Comparison of ENCODE assay signal across 15 cellular contexts in genomic region chr17:80822700-80823410, GRCh38.
DNase-seq lines count a peak whose midpoint lies in the region; ATAC-seq and TF ChIP-seq lines count a peak whose summit lies in the region.
"Had no signal": no experiment of that assay in that cellular context is flagged by ENCODE, and none has a peak within 500 bp of the region (broad histone marks: within the 10 kb centered on the region; RNA-seq: fewer than 3 reads in every experiment).

No MANE protein-coding gene starts in this region.

- no peak for TF ChIP-seq CTCF in activated CD8-positive, alpha-beta T cell treated with anti-CD3 and anti-CD28 coated beads for 36 hours (IDR thresholded peaks at IDR 0.05)
- TF ChIP-seq CTCF in VCaP (conservative IDR thresholded peaks at IDR 0.05) (no peak), prostate gland (IDR thresholded peaks at IDR 0.05) (no peak), GM10266 (IDR thresholded peaks at IDR 0.05; ENCODE audit: control insufficient read depth, insufficient read depth, low read depth, missing control alignments) (no peak)

- 47% methylated on average over 20 of the region's 20 CpGs for WGBS in prostate gland

- no peak for TF ChIP-seq POLR2A in prostate gland (IDR thresholded peaks at IDR 0.05)

- intact Hi-C loops in activated CD8-positive, alpha-beta T cell treated with anti-CD3 and anti-CD28 coated beads for 36 hours (cut with micrococcal nuclease), result no loop called here
- intact Hi-C loops in prostate gland (cut with DNase I), result no loop called here
- intact Hi-C loops in posterior vena cava (cut with DNase I), result no loop called here

- peaks cover 14% of the 10 kb centered on the region for H3K36me3 Mint-ChIP-seq in activated CD8-positive, alpha-beta T cell treated with anti-CD3 and anti-CD28 coated beads for 36 hours (ENCODE audit: low read depth)
- H3K36me3 Mint-ChIP-seq in activated CD8-positive, alpha-beta T cell treated with anti-CD3 and anti-CD28 coated beads, Interleukin-2, amount 10 ng/mL, durations not matched to agents 7 days and 5 days (ENCODE audit: low read depth), result peaks cover 51% of the 10 kb centered on the region

- no peak overlapping the region for H3K4me3 Mint-ChIP-seq in activated CD8-positive, alpha-beta T cell treated with anti-CD3 and anti-CD28 coated beads for 36 hours
- H3K4me3 Mint-ChIP-seq in activated CD8-positive, alpha-beta T cell treated with anti-CD3 and anti-CD28 coated beads, Interleukin-2, amount 10 ng/mL, durations not matched to agents 7 days and 5 days, result no peak overlapping the region
- H3K4me3 Mint-ChIP-seq: activated T-cell treated with anti-CD3 and anti-CD28 coated beads, Interleukin-2, amount 50 U/mL, for 4 hours had no signal

- POLR2A ChIA-PET in activated CD8-positive, alpha-beta T cell treated with anti-CD3 and anti-CD28 coated beads for 36 hours (lab: Charles Lee), result interaction anchor here (1.0 kb wide), 1 partner anchor 18 kb away, joined by 3 read pairs; no protein-coding TSS in a partner anchor
- POLR2A ChIA-PET in activated CD8-positive, alpha-beta T cell treated with anti-CD3 and anti-CD28 coated beads, Interleukin-2, amount 10 ng/mL, durations not matched to agents 7 days and 5 days (lab: Charles Lee), result no interaction called here

- DNase-seq in activated CD8-positive, alpha-beta T cell treated with anti-CD3 and anti-CD28 coated beads for 36 hours, result no peak
- no peak for DNase-seq in activated CD8-positive, alpha-beta T cell treated with anti-CD3 and anti-CD28 coated beads, Interleukin-2, amount 10 ng/mL, durations not matched to agents 7 days and 5 days
- peak; percentile 84 for DNase-seq in HuH-7 (ENCODE audit: low spot score)
- peak; percentile 55 for DNase-seq in prostate gland (ENCODE audit: low spot score)
- DNase-seq in middle frontal gyrus (ENCODE audit: extremely low spot score, low spot score), result no peak
- DNase-seq in posterior vena cava (ENCODE audit: low spot score), result no peak
- DNase-seq in GM10266 (ENCODE audit: extremely low spot score), result no peak
- DNase-seq: ACHN; activated T-cell treated with anti-CD3 and anti-CD28 coated beads, Interleukin-2, amount 50 U/mL, for 4 hours; midbrain; NCI-H187 treated with DMSO at 0.1 percent for 48 hours; thyroid gland had no signal

- H3K4me3 ChIP-seq in prostate gland, result no peak overlapping the region
- H3K4me3 ChIP-seq: SJSA1, thyroid gland had no signal

- peak overlapping the region; percentile 35 for H3K27ac Mint-ChIP-seq in activated CD8-positive, alpha-beta T cell treated with anti-CD3 and anti-CD28 coated beads for 36 hours
- no peak overlapping the region for H3K27ac Mint-ChIP-seq in activated CD8-positive, alpha-beta T cell treated with anti-CD3 and anti-CD28 coated beads, Interleukin-2, amount 10 ng/mL, durations not matched to agents 7 days and 5 days

- no peaks in the 10 kb centered on the region for H3K27me3 ChIP-seq in prostate gland (replicated peaks; ENCODE audit: insufficient read depth)
- H3K27me3 ChIP-seq: SJSA1, thyroid gland had no signal

- CTCF ChIA-PET in activated CD8-positive, alpha-beta T cell treated with anti-CD3 and anti-CD28 coated beads for 36 hours (lab: Charles Lee), result no interaction called here
- CTCF ChIA-PET in activated CD8-positive, alpha-beta T cell treated with anti-CD3 and anti-CD28 coated beads, Interleukin-2, amount 10 ng/mL, durations not matched to agents 7 days and 5 days (lab: Charles Lee), result no interaction called here

- H3K9me3 ChIP-seq in prostate gland, result no peaks in the 10 kb centered on the region
- H3K9me3 ChIP-seq: SJSA1, thyroid gland had no signal

- ATAC-seq in activated CD8-positive, alpha-beta T cell treated with anti-CD3 and anti-CD28 coated beads for 36 hours, result no peak
- ATAC-seq in activated CD8-positive, alpha-beta T cell treated with anti-CD3 and anti-CD28 coated beads, Interleukin-2, amount 10 ng/mL, durations not matched to agents 7 days and 5 days, result no peak
- ATAC-seq: activated T-cell treated with anti-CD3 and anti-CD28 coated beads, Interleukin-2, amount 50 U/mL, for 4 hours had no signal

- H3K27me3 Mint-ChIP-seq in activated CD8-positive, alpha-beta T cell treated with anti-CD3 and anti-CD28 coated beads for 36 hours, result no peaks in the 10 kb centered on the region
- no peaks in the 10 kb centered on the region for H3K27me3 Mint-ChIP-seq in activated CD8-positive, alpha-beta T cell treated with anti-CD3 and anti-CD28 coated beads, Interleukin-2, amount 10 ng/mL, durations not matched to agents 7 days and 5 days (ENCODE audit: low read depth)

- H3K4me1 ChIP-seq in prostate gland (replicated peaks), result peaks cover 3% of the 10 kb centered on the region
- H3K4me1 ChIP-seq: parathyroid adenoma had no signal

- H3K4me1 Mint-ChIP-seq in activated CD8-positive, alpha-beta T cell treated with anti-CD3 and anti-CD28 coated beads for 36 hours (ENCODE audit: low read depth), result peaks cover 33% of the 10 kb centered on the region
- peaks cover 70% of the 10 kb centered on the region for H3K4me1 Mint-ChIP-seq in activated CD8-positive, alpha-beta T cell treated with anti-CD3 and anti-CD28 coated beads, Interleukin-2, amount 10 ng/mL, durations not matched to agents 7 days and 5 days (ENCODE audit: low read depth)

- no peaks in the 10 kb centered on the region for H3K36me3 ChIP-seq in prostate gland

- H3K27ac ChIP-seq in VCaP, result peak overlapping the region; percentile 71
- H3K27ac ChIP-seq in prostate gland, result no peak overlapping the region
- H3K27ac ChIP-seq: parathyroid adenoma, SJSA1, thyroid gland had no signal

- no peaks in the 10 kb centered on the region for H3K9me3 Mint-ChIP-seq in activated CD8-positive, alpha-beta T cell treated with anti-CD3 and anti-CD28 coated beads for 36 hours
- H3K9me3 Mint-ChIP-seq in activated CD8-positive, alpha-beta T cell treated with anti-CD3 and anti-CD28 coated beads, Interleukin-2, amount 10 ng/mL, durations not matched to agents 7 days and 5 days (ENCODE audit: insufficient read depth), result no peaks in the 10 kb centered on the region
- H3K9me3 Mint-ChIP-seq: activated T-cell treated with anti-CD3 and anti-CD28 coated beads, Interleukin-2, amount 50 U/mL, for 4 hours had no signal

Comparison
In these comparisons a context has a peak if more than half of its experiments do, and no peak if none do; other contexts are left out.
1. DNase-seq: peak in HuH-7 (single experiment) and prostate gland (single experiment); none in activated CD8-positive, alpha-beta T cell treated with anti-CD3 and anti-CD28 coated beads for 36 hours (single experiment), activated CD8-positive, alpha-beta T cell treated with anti-CD3 and anti-CD28 coated beads, Interleukin-2, amount 10 ng/mL, durations not matched to agents 7 days and 5 days (single experiment), middle frontal gyrus (single experiment), posterior vena cava (single experiment) and GM10266 (single experiment).